In genomic region chr22:19766506-19767426, GRCh38 we compare ENCODE assay signal across 8 cellular contexts. TPM values are rescaled to one million over a fixed set of nuclear protein-coding genes. Genes with fewer than 3 reads are reported as not detected.
A peak's percentile ranks its signal among the peaks of the same experiment; 100 is the strongest.
DNase-seq lines count a peak whose midpoint lies in the region; ATAC-seq and TF ChIP-seq lines count a peak whose summit lies in the region.

No MANE protein-coding gene starts in this region.

- 0 out of 2 replicates have a peak, but pooled peaks cover 6% of the 10 kb centered on the region for H3F3A ChIP-seq in DOHH2 (ENCODE audit: control insufficient read depth, insufficient read depth)

- H3K4me1 Mint-ChIP-seq in memory B cell, result peaks cover 11% of the 10 kb centered on the region

- peak; percentile 77 for ATAC-seq in memory B cell (ENCODE audit: low read depth)

- in situ Hi-C loops in astrocyte of the spinal cord (cut with HindIII; ENCODE audit: low sequenced_read_pairs), result no loop called here

- H3K9me3 ChIP-seq in DOHH2 (ENCODE audit: control insufficient read depth, insufficient read depth, low read length) (no peaks in the 10 kb centered on the region), testis (no peaks in the 10 kb centered on the region)

- H3K27ac Mint-ChIP-seq in memory B cell, result peak overlapping the region; percentile 73

- intact Hi-C loops in testis (cut with DNase I; ENCODE audit: low total_unique reads), result no loop called here

- H3K4me1 ChIP-seq in DOHH2 (ENCODE audit: control insufficient read depth, low read length) (peaks cover 8% of the 10 kb centered on the region), testis (peaks cover 8% of the 10 kb centered on the region)

- no peaks in the 10 kb centered on the region for H3K9me3 Mint-ChIP-seq in memory B cell

- H3K4me3 ChIP-seq in DOHH2 (ENCODE audit: low read length) (no peak overlapping the region), astrocyte of the spinal cord (ENCODE audit: low read depth, low read length) (no peak overlapping the region), testis (peak overlapping the region; percentile 36 to 47)

- peaks cover 82% of the 10 kb centered on the region for H3K27me3 ChIP-seq in DOHH2 (ENCODE audit: control insufficient read depth, low read length)
- H3K27me3 ChIP-seq in testis, result no peaks in the 10 kb centered on the region

- no peak overlapping the region for H3K27ac ChIP-seq in DOHH2 (ENCODE audit: low read depth, low read length)
- no peak overlapping the region for H3K27ac ChIP-seq in testis

- peak overlapping the region; percentile 14; the same call in 1 of the 2 replicates for H3K4me2 ChIP-seq in DOHH2 (ENCODE audit: low read length)

- no peaks in the 10 kb centered on the region for H3K79me2 ChIP-seq in DOHH2 (ENCODE audit: control insufficient read depth, low read length)

- H3K9me2 ChIP-seq in DOHH2 (replicated peaks; ENCODE audit: control insufficient read depth, low read length), result no peaks in the 10 kb centered on the region

- WGBS in testis, 2 donors, result 2% methylated on average over 19 to 88 of the region's 105 CpGs

- TF ChIP-seq CTCF in DOHH2 (IDR thresholded peaks at IDR 0.05; ENCODE audit: low read depth, low read length, poor library complexity, severe bottlenecking) (peak; percentile 49), astrocyte of the spinal cord (IDR thresholded peaks at IDR 0.05; ENCODE audit: low read depth, low read length) (peak; percentile 20), testis (IDR thresholded peaks at IDR 0.05) (no peak)

- H4K20me1 ChIP-seq in DOHH2 (ENCODE audit: control insufficient read depth, insufficient read depth, low read depth, low read length), result no peaks in the 10 kb centered on the region

- DNase-seq in SIG-M5 (lab: John Stamatoyannopoulos, UW) (peak; percentile 42), astrocyte of the spinal cord (ENCODE audit: low read depth, low spot score) (no peak), memory B cell (ENCODE audit: low spot score in 2 of 2) (peak in 1 of 2 donors; percentile 36), testis (peak; percentile 36), SKM-1 (lab: John Stamatoyannopoulos, UW; ENCODE audit: unreplicated experiment) (no peak), islet precursor cell (no peak), GOT3 (lab: John Stamatoyannopoulos, UW) (no peak)

- H3K36me3 ChIP-seq in DOHH2 (ENCODE audit: control insufficient read depth, low read length), result no peaks in the 10 kb centered on the region
- no peaks in the 10 kb centered on the region for H3K36me3 ChIP-seq in testis (ENCODE audit: low read depth, missing control alignments)

- no peak for TF ChIP-seq POLR2A in testis (IDR thresholded peaks at IDR 0.05)

- peak overlapping the region; percentile 49 for H3K4me3 Mint-ChIP-seq in memory B cell

- peaks cover 34% of the 10 kb centered on the region for H3K27me3 Mint-ChIP-seq in memory B cell

- H3K36me3 Mint-ChIP-seq in memory B cell, result no peaks in the 10 kb centered on the region

RNA-seq across cellular contexts. Expression of gene TBX1, which starts 6.2 kb away (rescaled TPM):
- 10 to 100 TPM; 23.3 to 43.4 TPM for total RNA-seq in testis
- 18.1 TPM for polyA plus RNA-seq in testis (ENCODE audit: insufficient read depth, low read depth, low replicate concordance)

RNA-seq across cellular contexts. Expression of gene GP1BB, which starts 43.4 kb away (rescaled TPM):
- 10 to 100 TPM; 28.0 to 65.1 TPM for total RNA-seq in testis
- not detected for polyA plus RNA-seq in testis (ENCODE audit: insufficient read depth, low read depth, low replicate concordance)

RNA-seq across cellular contexts. Expression of gene SEPTIN5, which starts 52.5 kb away (rescaled TPM):
- total RNA-seq in testis, result 10 to 100 TPM; 68.9 to 89.3 TPM
- polyA plus RNA-seq in testis (ENCODE audit: insufficient read depth, low read depth, low replicate concordance), result 33.9 TPM

Comparison
In these comparisons a context has a peak if more than half of its experiments do, and no peak if none do; other contexts are left out.
1. H3K4me3 ChIP-seq: peak in testis (2 of 2); none in DOHH2 (single experiment) and astrocyte of the spinal cord (single experiment).
2. CTCF ChIP-seq: peak in DOHH2 (single experiment) and astrocyte of the spinal cord (single experiment); none in testis (0 of 3).
3. DNase-seq: peak in SIG-M5 (single experiment) and testis (single experiment); none in astrocyte of the spinal cord (single experiment), SKM-1 (single experiment), islet precursor cell (single experiment) and GOT3 (single experiment).